In the genomic region with DNA sequence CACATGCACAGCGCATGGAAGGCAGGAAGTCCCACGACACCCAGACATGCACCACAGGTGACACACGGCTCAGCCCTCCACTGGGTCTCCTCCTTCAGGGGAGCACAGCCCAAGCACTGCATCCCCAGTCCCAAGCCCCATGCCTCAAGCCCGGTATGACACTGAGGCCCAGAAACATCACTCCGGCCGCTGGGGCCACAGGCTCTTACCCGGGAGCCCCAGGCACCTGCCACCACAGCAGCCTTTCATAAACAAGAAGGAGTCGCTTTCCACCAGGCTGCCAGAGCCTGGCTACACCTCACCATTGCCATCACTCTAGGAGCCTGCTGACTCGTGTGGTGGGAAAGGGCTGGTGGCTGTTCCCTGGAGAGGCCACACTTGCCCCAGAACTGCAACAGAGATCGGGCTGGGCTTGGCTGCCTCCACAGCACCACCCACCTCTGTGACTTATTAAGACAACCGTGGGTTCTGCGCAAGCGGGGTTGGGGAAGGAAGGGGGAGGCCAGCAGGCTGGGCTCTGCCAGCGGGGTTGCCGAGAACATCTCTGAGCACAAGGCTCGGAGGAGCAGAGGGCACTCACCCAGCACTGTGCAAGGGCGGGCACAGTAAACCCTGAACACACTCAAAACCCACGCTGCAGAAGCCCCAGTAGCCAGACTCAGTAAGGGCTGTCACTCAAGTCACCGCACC, we compare ENCODE assay signal across 1 cellular context.
TF ChIP-seq lines count a peak whose summit lies in the region.

No MANE protein-coding gene starts in this region.

TF ChIP-seq in K562, 482 proteins besides CTCF, POLR2A, EP300 and RAD21:
- TF ChIP-seq SRSF7 (optimal IDR thresholded peaks at IDR 0.05; ENCODE audit: low read depth, low read length), result no peak
- TF ChIP-seq, protein P1, sequence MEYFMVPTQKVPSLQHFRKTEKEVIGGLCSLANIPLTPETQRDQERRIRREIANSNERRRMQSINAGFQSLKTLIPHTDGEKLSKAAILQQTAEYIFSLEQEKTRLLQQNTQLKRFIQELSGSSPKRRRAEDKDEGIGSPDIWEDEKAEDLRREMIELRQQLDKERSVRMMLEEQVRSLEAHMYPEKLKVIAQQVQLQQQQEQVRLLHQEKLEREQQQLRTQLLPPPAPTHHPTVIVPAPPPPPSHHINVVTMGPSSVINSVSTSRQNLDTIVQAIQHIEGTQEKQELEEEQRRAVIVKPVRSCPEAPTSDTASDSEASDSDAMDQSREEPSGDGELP (CRISPR knock-in tag; IDR thresholded peaks at IDR 0.05; ENCODE audit: borderline replicate concordance), result no peak
- no peak for TF ChIP-seq ZNF586 (CRISPR knock-in tag; conservative IDR thresholded peaks at IDR 0.05)
- TF ChIP-seq RBFOX2 (IDR thresholded peaks at IDR 0.05; ENCODE audit: low read depth, low read length), result peak; percentile 44; the same call in 1 of the 2 replicates
- no peak for TF ChIP-seq STAG1 (CRISPR knock-in tag; IDR thresholded peaks at IDR 0.05; ENCODE audit: borderline replicate concordance)
